Comparison of ENCODE assay signal across 20 cellular contexts in the genomic region with DNA sequence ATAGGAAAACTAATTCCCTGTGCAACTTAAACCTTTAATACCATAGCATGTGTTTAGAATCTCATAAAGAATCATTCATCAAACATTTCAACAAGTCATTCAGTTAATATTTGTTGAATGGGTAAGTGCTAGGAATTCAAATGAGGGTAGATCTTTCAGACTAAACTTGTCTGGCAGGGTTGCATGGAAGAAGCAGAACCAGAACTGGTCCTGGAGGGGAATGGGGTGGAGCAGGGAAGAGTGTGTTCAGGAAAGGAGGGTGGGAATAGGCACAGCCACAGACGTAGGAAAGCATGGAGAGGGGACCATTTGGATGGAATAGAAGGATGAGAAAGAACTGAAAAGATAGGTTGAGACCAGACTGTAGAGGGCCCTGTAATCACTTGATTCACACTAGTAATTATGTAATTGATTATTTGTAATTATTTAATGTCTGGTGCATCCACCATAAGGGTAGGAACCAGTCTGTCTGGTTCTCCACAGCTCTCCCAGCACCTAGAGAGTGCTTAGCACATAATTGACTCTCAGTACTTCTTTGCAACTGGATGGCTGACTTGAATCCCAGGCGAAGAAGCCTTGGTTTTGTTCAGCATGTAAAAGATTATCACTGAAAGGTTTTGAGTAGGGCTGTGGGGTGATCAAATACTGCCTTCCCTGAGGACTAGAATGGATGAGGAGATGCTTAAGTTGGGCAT. TPM values are rescaled to one million over a fixed set of nuclear protein-coding genes. Genes with fewer than 3 reads are reported as not detected.
A peak's percentile ranks its signal among the peaks of the same experiment; 100 is the strongest.
DNase-seq lines count a peak whose midpoint lies in the region; ATAC-seq and TF ChIP-seq lines count a peak whose summit lies in the region.
"Had no signal": no experiment of that assay in that cellular context is flagged by ENCODE, and none has a peak within 500 bp of the region (broad histone marks: within the 10 kb centered on the region; RNA-seq: fewer than 3 reads in every experiment).

No MANE protein-coding gene starts in this region.

- H3K9me3 ChIP-seq in HUES6 (ENCODE audit: control insufficient read depth, insufficient read depth, low read depth, low read length) = no peaks in the 10 kb centered on the region
- H3K9me3 ChIP-seq in mesenchymal stem cell (ENCODE audit: control insufficient read depth, low read length) = no peaks in the 10 kb centered on the region
- H3K9me3 ChIP-seq: ovary, vagina had no signal

- H3K4me1 ChIP-seq in HUES6 (ENCODE audit: control insufficient read depth, insufficient read depth, low read length) (peaks cover 31% of the 10 kb centered on the region), mesenchymal stem cell (ENCODE audit: control insufficient read depth, insufficient read depth, low read depth, low read length) (peaks cover 11% of the 10 kb centered on the region)

- no peak overlapping the region for H2BK15ac ChIP-seq in mesenchymal stem cell (ENCODE audit: low read depth, poor library complexity, severe bottlenecking)

- H3K14ac ChIP-seq in mesenchymal stem cell (ENCODE audit: low read length in 2 of 2) = no peak overlapping the region

- H2BK120ac ChIP-seq in mesenchymal stem cell (ENCODE audit: low read depth, low read length) = no peak overlapping the region

- H3K18ac ChIP-seq in mesenchymal stem cell (ENCODE audit: low read depth in 1 of 2, low read length in 2 of 2) = no peak overlapping the region

- peaks cover 3% of the 10 kb centered on the region; the same call in 1 of the 2 replicates for H3K36me3 ChIP-seq in HUES6 (ENCODE audit: control insufficient read depth, insufficient read depth, low read length)
- peaks cover 0 to 2% of the 10 kb centered on the region in 2 experiments for H3K36me3 ChIP-seq in mesenchymal stem cell (ENCODE audit: control insufficient read depth in 1 of 2, insufficient read depth in 2 of 2, low read depth in 1 of 2, low read length in 2 of 2)
- H3K36me3 ChIP-seq: ovary, vagina had no signal

- DNase-seq in NCI-H1417 (lab: John Stamatoyannopoulos, UW) (peak in 2 of 3 experiments; percentile 24 to 59), NCI-H1417 treated with DMSO at 0.1 percent for 48 hours (lab: John Stamatoyannopoulos, UW) (no peak), epithelial cell of esophagus (ENCODE audit: low read depth) (peak; percentile 68), mesenchymal stem cell (no peak), head of caudate nucleus (no peak), cerebellar cortex (ENCODE audit: low spot score) (no peak)
- DNase-seq: 8988T; activated CD4-positive, alpha-beta T cell treated with anti-CD3 and anti-CD28 coated beads for 4 hours; activated naive CD8-positive, alpha-beta T cell treated with anti-CD3 and anti-CD28 coated beads, Interleukin-2, amount 10 ng/mL, durations not matched to agents 7 days and 5 days; effector memory CD8-positive, alpha-beta T cell; glutamatergic neuron; naive B cell; NCI-H1694 treated with DMSO at 0.1 percent for 48 hours; NCI-H446; ovary; right cardiac atrium had no signal

- H3K9ac ChIP-seq in HUES6 (ENCODE audit: low read length) (no peak overlapping the region), mesenchymal stem cell (ENCODE audit: low read length) (no peak overlapping the region)

- H2BK5ac ChIP-seq in mesenchymal stem cell (ENCODE audit: low read depth, low read length, poor library complexity, severe bottlenecking) = no peak overlapping the region

- H3K27ac ChIP-seq in HUES6 (ENCODE audit: low read depth, low read length) (no peak overlapping the region), mesenchymal stem cell (ENCODE audit: low read length, poor library complexity, severe bottlenecking) (peak overlapping the region; percentile 46)
- H3K27ac ChIP-seq: ovary, vagina had no signal

- peak overlapping the region; percentile 41 for H2AK5ac ChIP-seq in mesenchymal stem cell (ENCODE audit: low read length, severe bottlenecking)

- H3K79me1 ChIP-seq in mesenchymal stem cell (replicated peaks; ENCODE audit: low read length, poor library complexity, severe bottlenecking) = peaks cover 24% of the 10 kb centered on the region

- no peak overlapping the region for H3K23ac ChIP-seq in mesenchymal stem cell (ENCODE audit: low read length in 2 of 2)

- H2AFZ ChIP-seq in mesenchymal stem cell (ENCODE audit: low read depth, low read length) = no peak overlapping the region

- no peak overlapping the region for H4K8ac ChIP-seq in mesenchymal stem cell (ENCODE audit: low read length)

- H3K4me3 ChIP-seq in HUES6 (ENCODE audit: low read depth, low read length) (peak overlapping the region; percentile 85; the same call in 1 of the 2 replicates), epithelial cell of esophagus (ENCODE audit: low read length) (peak overlapping the region; percentile 18), mesenchymal stem cell (ENCODE audit: insufficient read depth in 1 of 2, low read depth in 1 of 2, low read length in 2 of 2) (no peak overlapping the region)
- H3K4me3 ChIP-seq: ovary had no signal

- H4K91ac ChIP-seq in mesenchymal stem cell (ENCODE audit: low read length) = no peak overlapping the region

- H3K4ac ChIP-seq in mesenchymal stem cell (ENCODE audit: low read depth in 1 of 2, low read length in 2 of 2) = no peak overlapping the region

- intact Hi-C loops in head of caudate nucleus (cut with DNase I) = no loop called here

- H3K27me3 ChIP-seq in HUES6 (ENCODE audit: control insufficient read depth, insufficient read depth, low read length) (no peaks in the 10 kb centered on the region), mesenchymal stem cell (ENCODE audit: control insufficient read depth in 1 of 2, insufficient read depth in 1 of 2, low read length in 2 of 2) (peaks cover 0 to 57% of the 10 kb centered on the region in 2 experiments)
- H3K27me3 ChIP-seq: ovary, vagina had no signal

- TF ChIP-seq CTCF in epithelial cell of esophagus (IDR thresholded peaks at IDR 0.05; ENCODE audit: insufficient read depth, low read depth, low read length, missing control alignments) = no peak

- no peak overlapping the region for H3K4me2 ChIP-seq in mesenchymal stem cell (ENCODE audit: low read length, poor library complexity, severe bottlenecking)

- H2BK12ac ChIP-seq in mesenchymal stem cell (ENCODE audit: low read length in 2 of 2) = no peak overlapping the region

- no peak for ATAC-seq in HG02884 (IDR thresholded peaks at IDR 0.05; ENCODE audit: unreplicated experiment)
- ATAC-seq: effector memory CD8-positive, alpha-beta T cell; right cardiac atrium; Right ventricle myocardium inferior had no signal

- WGBS in mesenchymal stem cell = 69% methylated on average over 2 of the region's 2 CpGs

RNA-seq across cellular contexts. Expression of a gene that starts 3.0 kb away (rescaled TPM):
- 0.41 TPM for polyA plus RNA-seq in mesenchymal stem cell (2013, experiment 1 of 2)
- 0.45 TPM for polyA plus RNA-seq in mesenchymal stem cell (2013, experiment 2 of 2)

Comparison
In these comparisons a context has a peak if more than half of its experiments do, and no peak if none do; other contexts are left out.
1. DNase-seq: peak in NCI-H1417 (2 of 3) and epithelial cell of esophagus (single experiment); none in NCI-H1417 treated with DMSO at 0.1 percent for 48 hours (single experiment), mesenchymal stem cell (single experiment), head of caudate nucleus (0 of 42) and cerebellar cortex (single experiment).
2. H3K4me3 ChIP-seq: peak in HUES6 (single experiment) and epithelial cell of esophagus (single experiment); none in mesenchymal stem cell (0 of 2).